8 cellular contexts compared by ENCODE assay signal in the genomic region with DNA sequence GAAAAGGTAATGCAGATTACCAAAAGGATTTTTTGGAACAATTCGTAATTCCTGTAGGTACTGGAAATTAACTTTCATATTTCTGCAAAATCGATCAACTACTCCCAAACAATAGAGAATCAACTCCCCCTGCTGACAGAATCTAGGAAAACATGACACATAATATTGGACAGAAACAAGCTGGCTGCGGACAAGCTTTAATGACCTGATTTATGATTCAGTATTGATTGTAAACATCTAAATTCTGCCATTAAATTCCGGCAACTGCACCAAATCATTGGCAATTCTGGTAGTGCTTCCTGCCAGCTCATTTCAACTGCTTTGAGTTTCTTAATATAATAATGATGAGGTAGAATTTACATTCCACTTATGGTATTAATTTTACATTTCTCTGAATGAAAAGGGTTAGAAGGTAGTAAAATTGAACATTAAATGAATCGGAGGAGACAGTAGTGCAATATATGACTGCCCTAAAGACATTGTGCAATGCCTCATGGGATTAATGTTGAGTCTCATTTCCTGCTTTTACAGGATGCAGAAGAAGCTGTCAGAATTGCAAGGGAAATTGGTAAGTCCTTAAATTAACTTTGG.
DNase-seq lines count a peak whose midpoint lies in the region; ATAC-seq and TF ChIP-seq lines count a peak whose summit lies in the region.

No MANE protein-coding gene starts in this region.

- H3K36me3 ChIP-seq in cardiac muscle cell (no peaks in the 10 kb centered on the region), HUES48 (ENCODE audit: control insufficient read depth, insufficient read depth, low read length) (no peaks in the 10 kb centered on the region), OCI-LY1 (ENCODE audit: insufficient read depth, low read length) (no peaks in the 10 kb centered on the region)

- no peaks in the 10 kb centered on the region for H3K27me3 Mint-ChIP-seq in naive B cell
- no peaks in the 10 kb centered on the region for H3K27me3 Mint-ChIP-seq in activated T-helper 1 cell treated with anti-CD3 and anti-CD28 coated beads, Interleukin-12 subunit alpha, Interleukin-12 subunit beta, Interleukin-2, Interleukin-4 antibody, amounts not matched to agents 30 ng/mL and 10 ng/mL and 1 ng/mL, durations not matched to agents 14 hours and 24 hours and 36 hours (ENCODE audit: insufficient read depth)
- no peaks in the 10 kb centered on the region for H3K27me3 Mint-ChIP-seq in activated naive CD8-positive, alpha-beta T cell treated with anti-CD3 and anti-CD28 coated beads, Interleukin-2, amount 50 U/mL, for 24 hours

- TF ChIP-seq CTCF in cardiac muscle cell (IDR thresholded peaks at IDR 0.05; ENCODE audit: low read depth, low read length) (peak; percentile 65), OCI-LY1 (IDR thresholded peaks at IDR 0.05; ENCODE audit: low read length) (peak; percentile 73)

- no peak overlapping the region for H3K9ac ChIP-seq in HUES48 (ENCODE audit: low read depth, low read length)
- no peak overlapping the region for H3K9ac ChIP-seq in OCI-LY1 (ENCODE audit: low read length)

- H3F3A ChIP-seq in OCI-LY1 (ENCODE audit: insufficient read depth, low read length): no peaks in the 10 kb centered on the region

- H3K27me3 ChIP-seq in cardiac muscle cell (no peaks in the 10 kb centered on the region), HUES48 (ENCODE audit: control insufficient read depth, insufficient read depth, low read length) (no peaks in the 10 kb centered on the region), OCI-LY1 (ENCODE audit: insufficient read depth, low read length) (no peaks in the 10 kb centered on the region)

- no peaks in the 10 kb centered on the region for H3K79me2 ChIP-seq in OCI-LY1 (ENCODE audit: insufficient read depth, low read length)

- peak overlapping the region in 1 of 8 donors; percentile 30 for H3K4me3 Mint-ChIP-seq in naive B cell
- no peak overlapping the region for H3K4me3 Mint-ChIP-seq in activated T-helper 1 cell treated with anti-CD3 and anti-CD28 coated beads, Interleukin-12 subunit alpha, Interleukin-12 subunit beta, Interleukin-2, Interleukin-4 antibody, amounts not matched to agents 30 ng/mL and 10 ng/mL and 1 ng/mL, durations not matched to agents 14 hours and 24 hours and 36 hours
- H3K4me3 Mint-ChIP-seq in activated naive CD8-positive, alpha-beta T cell treated with anti-CD3 and anti-CD28 coated beads, Interleukin-2, amount 50 U/mL, for 24 hours: no peak overlapping the region

- H3K9me3 Mint-ChIP-seq in naive B cell: peaks cover 0 to 3% (median 0%) of the 10 kb centered on the region in 7 donors
- no peaks in the 10 kb centered on the region for H3K9me3 Mint-ChIP-seq in activated T-helper 1 cell treated with anti-CD3 and anti-CD28 coated beads, Interleukin-12 subunit alpha, Interleukin-12 subunit beta, Interleukin-2, Interleukin-4 antibody, amounts not matched to agents 30 ng/mL and 10 ng/mL and 1 ng/mL, durations not matched to agents 14 hours and 24 hours and 36 hours
- no peaks in the 10 kb centered on the region for H3K9me3 Mint-ChIP-seq in activated naive CD8-positive, alpha-beta T cell treated with anti-CD3 and anti-CD28 coated beads, Interleukin-2, amount 50 U/mL, for 24 hours

- H3K36me3 Mint-ChIP-seq in naive B cell: peaks cover 0 to 4% of the 10 kb centered on the region in 2 donors
- peaks cover 9% of the 10 kb centered on the region for H3K36me3 Mint-ChIP-seq in activated T-helper 1 cell treated with anti-CD3 and anti-CD28 coated beads, Interleukin-12 subunit alpha, Interleukin-12 subunit beta, Interleukin-2, Interleukin-4 antibody, amounts not matched to agents 30 ng/mL and 10 ng/mL and 1 ng/mL, durations not matched to agents 14 hours and 24 hours and 36 hours (ENCODE audit: low read depth)
- H3K36me3 Mint-ChIP-seq in activated naive CD8-positive, alpha-beta T cell treated with anti-CD3 and anti-CD28 coated beads, Interleukin-2, amount 50 U/mL, for 24 hours (ENCODE audit: low read depth): peaks cover 3% of the 10 kb centered on the region

- peak overlapping the region in 2 of 6 donors; percentile 21 to 72 for H3K27ac Mint-ChIP-seq in naive B cell
- no peak overlapping the region for H3K27ac Mint-ChIP-seq in activated T-helper 1 cell treated with anti-CD3 and anti-CD28 coated beads, Interleukin-12 subunit alpha, Interleukin-12 subunit beta, Interleukin-2, Interleukin-4 antibody, amounts not matched to agents 30 ng/mL and 10 ng/mL and 1 ng/mL, durations not matched to agents 14 hours and 24 hours and 36 hours
- H3K27ac Mint-ChIP-seq in activated naive CD8-positive, alpha-beta T cell treated with anti-CD3 and anti-CD28 coated beads, Interleukin-2, amount 50 U/mL, for 24 hours: no peak overlapping the region

- no peaks in the 10 kb centered on the region for H4K20me1 ChIP-seq in OCI-LY1 (ENCODE audit: insufficient read depth, low read length)

- intact Hi-C loops in left ventricle myocardium superior (cut with micrococcal nuclease): loop anchor here (5.0 kb wide), 1 partner anchor 578 kb away; no protein-coding TSS in a partner anchor
- intact Hi-C loops in activated T-helper 1 cell treated with anti-CD3 and anti-CD28 coated beads, Interleukin-12 subunit alpha, Interleukin-12 subunit beta, Interleukin-2, Interleukin-4 antibody, amounts not matched to agents 30 ng/mL and 10 ng/mL and 1 ng/mL, durations not matched to agents 14 hours and 24 hours and 36 hours (cut with micrococcal nuclease): loop anchor here (1.0 to 2.0 kb wide), 6 partner anchors 146 to 579 kb away; a partner anchor contains a TSS

- ATAC-seq in left ventricle myocardium superior (no peak), naive B cell (ENCODE audit: low read depth in 2 of 2) (peak in 1 of 2 donors; percentile 32)
- ATAC-seq in activated naive CD8-positive, alpha-beta T cell treated with anti-CD3 and anti-CD28 coated beads, Interleukin-2, amount 50 U/mL, for 24 hours: no peak

- H3K9me3 ChIP-seq in cardiac muscle cell (ENCODE audit: low read depth) (no peaks in the 10 kb centered on the region), HUES48 (ENCODE audit: control insufficient read depth, insufficient read depth, low read length) (no peaks in the 10 kb centered on the region), OCI-LY1 (ENCODE audit: low read length) (no peaks in the 10 kb centered on the region)

- H3K4me3 ChIP-seq in cardiac muscle cell (no peak overlapping the region), HUES48 (ENCODE audit: low read depth, low read length) (no peak overlapping the region), OCI-LY1 (ENCODE audit: low read depth, low read length, poor library complexity, severe bottlenecking) (no peak overlapping the region)

- peak; percentile 44 to 66 for DNase-seq in cardiac muscle cell (ENCODE audit: low read depth in 1 of 2, low spot score in 1 of 2)
- no peak for DNase-seq in left ventricle myocardium superior
- DNase-seq in dermis blood vessel endothelial cell: peak; percentile 74
- DNase-seq in naive B cell: peak; percentile 17
- DNase-seq in activated T-helper 1 cell treated with anti-CD3 and anti-CD28 coated beads, Interleukin-12 subunit alpha, Interleukin-12 subunit beta, Interleukin-2, Interleukin-4 antibody, amounts not matched to agents 30 ng/mL and 10 ng/mL and 1 ng/mL, durations not matched to agents 14 hours and 24 hours and 36 hours (ENCODE audit: low spot score): no peak
- no peak for DNase-seq in activated naive CD8-positive, alpha-beta T cell treated with anti-CD3 and anti-CD28 coated beads, Interleukin-2, amount 50 U/mL, for 24 hours

- no peak overlapping the region for H2AFZ ChIP-seq in OCI-LY1 (ENCODE audit: low read length)

- H3K27ac ChIP-seq in cardiac muscle cell (no peak overlapping the region), HUES48 (ENCODE audit: low read depth, low read length) (peak overlapping the region; percentile 76), OCI-LY1 (ENCODE audit: low read depth, low read length, poor library complexity, severe bottlenecking) (no peak overlapping the region)

- H3K9me2 ChIP-seq in OCI-LY1 (ENCODE audit: low read depth, low read length): no peaks in the 10 kb centered on the region

- peaks cover 5% of the 10 kb centered on the region for H3K4me1 ChIP-seq in cardiac muscle cell (ENCODE audit: low read depth)
- H3K4me1 ChIP-seq in HUES48 (ENCODE audit: control insufficient read depth, insufficient read depth, low read length): peaks cover 41% of the 10 kb centered on the region
- no peaks in the 10 kb centered on the region for H3K4me1 ChIP-seq in OCI-LY1 (ENCODE audit: insufficient read depth, low read length, severe bottlenecking)

- H3K4me1 Mint-ChIP-seq in naive B cell: peaks cover 6% of the 10 kb centered on the region in 3 donors
- peaks cover 15% of the 10 kb centered on the region for H3K4me1 Mint-ChIP-seq in activated T-helper 1 cell treated with anti-CD3 and anti-CD28 coated beads, Interleukin-12 subunit alpha, Interleukin-12 subunit beta, Interleukin-2, Interleukin-4 antibody, amounts not matched to agents 30 ng/mL and 10 ng/mL and 1 ng/mL, durations not matched to agents 14 hours and 24 hours and 36 hours (ENCODE audit: low read depth)
- H3K4me1 Mint-ChIP-seq in activated naive CD8-positive, alpha-beta T cell treated with anti-CD3 and anti-CD28 coated beads, Interleukin-2, amount 50 U/mL, for 24 hours: peaks cover 7% of the 10 kb centered on the region

- no peak overlapping the region for H3K4me2 ChIP-seq in OCI-LY1 (ENCODE audit: low read length)

Comparison
In these comparisons a context has a peak if more than half of its experiments do, and no peak if none do; other contexts are left out.
1. DNase-seq: peak in cardiac muscle cell (2 of 2), dermis blood vessel endothelial cell (single experiment) and naive B cell (single experiment); none in left ventricle myocardium superior (single experiment), activated T-helper 1 cell treated with anti-CD3 and anti-CD28 coated beads, Interleukin-12 subunit alpha, Interleukin-12 subunit beta, Interleukin-2, Interleukin-4 antibody, amounts not matched to agents 30 ng/mL and 10 ng/mL and 1 ng/mL, durations not matched to agents 14 hours and 24 hours and 36 hours (single experiment) and activated naive CD8-positive, alpha-beta T cell treated with anti-CD3 and anti-CD28 coated beads, Interleukin-2, amount 50 U/mL, for 24 hours (single experiment).